14 cellular contexts compared by ENCODE assay signal in genomic region chr11:40186401-40187091, GRCh38.
DNase-seq lines count a peak whose midpoint lies in the region; ATAC-seq and TF ChIP-seq lines count a peak whose summit lies in the region.
"Had no signal": no experiment of that assay in that cellular context is flagged by ENCODE, and none has a peak within 500 bp of the region (broad histone marks: within the 10 kb centered on the region; RNA-seq: fewer than 3 reads in every experiment).

No MANE protein-coding gene starts in this region.

- H3K4me1 ChIP-seq in mesendoderm (ENCODE audit: control insufficient read depth, low read depth, low read length), result peaks cover 12% of the 10 kb centered on the region

- H3K27ac ChIP-seq in mesendoderm (ENCODE audit: low read depth, low read length), result no peak overlapping the region
- H3K27ac ChIP-seq: BLaER1 treated with 17β-estradiol and CSF1 and Interleukin-3, amounts not matched to agents 10 nM and 100 nM; SK-N-MC had no signal

- H2BK15ac ChIP-seq in mesendoderm (replicated peaks; ENCODE audit: low read depth), result no peak overlapping the region

- H2BK5ac ChIP-seq in mesendoderm (ENCODE audit: low read length), result no peak overlapping the region

- no peak overlapping the region for H3K9ac ChIP-seq in mesendoderm (ENCODE audit: low read length)
- H3K9ac ChIP-seq: BLaER1 treated with 17β-estradiol and CSF1 and Interleukin-3, amounts not matched to agents 10 nM and 100 nM had no signal

- H3K23ac ChIP-seq in mesendoderm (ENCODE audit: low read length), result no peak overlapping the region

- no peak for ATAC-seq in HG02938 (IDR thresholded peaks at IDR 0.05; ENCODE audit: unreplicated experiment)
- ATAC-seq: activated CD8-positive, alpha-beta memory T cell treated with anti-CD3 and anti-CD28 coated beads, Interleukin-2, amount 10 ng/mL, durations not matched to agents 7 days and 5 days; right cardiac atrium had no signal

- no peak overlapping the region for H3K56ac ChIP-seq in mesendoderm (ENCODE audit: low read length)

- H4K8ac ChIP-seq in mesendoderm (ENCODE audit: low read depth, low read length), result no peak overlapping the region

- no peak overlapping the region for H3K4me2 ChIP-seq in mesendoderm (ENCODE audit: low read length)

- H3K36me3 ChIP-seq in mesendoderm (ENCODE audit: control insufficient read depth, insufficient read depth, low read length), result no peaks in the 10 kb centered on the region
- H3K36me3 ChIP-seq: BLaER1 treated with 17β-estradiol and CSF1 and Interleukin-3, amounts not matched to agents 10 nM and 100 nM had no signal

- no peak overlapping the region for H2BK120ac ChIP-seq in mesendoderm (ENCODE audit: low read depth, low read length)

- no peak overlapping the region for H3K18ac ChIP-seq in mesendoderm (ENCODE audit: low read length)

- H4K5ac ChIP-seq in mesendoderm (ENCODE audit: low read length), result no peak overlapping the region

- DNase-seq in DMS79 treated with DMSO at 0.1 percent for 48 hours (lab: John Stamatoyannopoulos, UW) (peak; percentile 38), NCI-H69 (lab: John Stamatoyannopoulos, UW) (peak; percentile 96), epithelial cell of esophagus (ENCODE audit: low read depth) (peak; percentile 5), pons (ENCODE audit: low spot score) (peak; percentile 98), NCI-H2107 (lab: John Stamatoyannopoulos, UW) (no peak), mesendoderm (no peak), hepatic stellate cell (ENCODE audit: low spot score) (no peak)
- DNase-seq: activated CD8-positive, alpha-beta memory T cell treated with anti-CD3 and anti-CD28 coated beads, Interleukin-2, amount 10 ng/mL, durations not matched to agents 7 days and 5 days; activated naive CD4-positive, alpha-beta T cell; NCI-H1694; right cardiac atrium had no signal

- no peak overlapping the region for H3K4ac ChIP-seq in mesendoderm (ENCODE audit: low read depth, low read length)

- no peak overlapping the region for H3K4me3 ChIP-seq in epithelial cell of esophagus (ENCODE audit: low read length)
- no peak overlapping the region for H3K4me3 ChIP-seq in mesendoderm (ENCODE audit: low read length)
- H3K4me3 ChIP-seq: BLaER1 treated with 17β-estradiol and CSF1 and Interleukin-3, amounts not matched to agents 10 nM and 100 nM; SK-N-MC had no signal

- H3K79me2 ChIP-seq in mesendoderm (ENCODE audit: control insufficient read depth, insufficient read depth, low read length), result no peaks in the 10 kb centered on the region

- H3K27me3 ChIP-seq in mesendoderm (ENCODE audit: insufficient read depth, low read length, poor library complexity), result no peaks in the 10 kb centered on the region
- H3K27me3 ChIP-seq: BLaER1 treated with 17β-estradiol and CSF1 and Interleukin-3, amounts not matched to agents 10 nM and 100 nM had no signal

- H2AK5ac ChIP-seq in mesendoderm (ENCODE audit: low read length), result no peak overlapping the region

- TF ChIP-seq CTCF in epithelial cell of esophagus (IDR thresholded peaks at IDR 0.05; ENCODE audit: insufficient read depth, low read depth, low read length, missing control alignments), result no peak

- WGBS in mesendoderm (ENCODE audit: extremely low coverage, insufficient coverage, low lambda C conversion rate), result no CpG with 5 or more reads among the region's 12 CpGs

- no peaks in the 10 kb centered on the region for H3K79me1 ChIP-seq in mesendoderm (ENCODE audit: low read length)

Comparison
In these comparisons a context has a peak if more than half of its experiments do, and no peak if none do; other contexts are left out.
1. DNase-seq: peak in DMS79 treated with DMSO at 0.1 percent for 48 hours (single experiment), NCI-H69 (single experiment), epithelial cell of esophagus (single experiment) and pons (single experiment); none in NCI-H2107 (single experiment), mesendoderm (single experiment) and hepatic stellate cell (single experiment).